ENCODE assay signal across 22 cellular contexts in the genomic region with DNA sequence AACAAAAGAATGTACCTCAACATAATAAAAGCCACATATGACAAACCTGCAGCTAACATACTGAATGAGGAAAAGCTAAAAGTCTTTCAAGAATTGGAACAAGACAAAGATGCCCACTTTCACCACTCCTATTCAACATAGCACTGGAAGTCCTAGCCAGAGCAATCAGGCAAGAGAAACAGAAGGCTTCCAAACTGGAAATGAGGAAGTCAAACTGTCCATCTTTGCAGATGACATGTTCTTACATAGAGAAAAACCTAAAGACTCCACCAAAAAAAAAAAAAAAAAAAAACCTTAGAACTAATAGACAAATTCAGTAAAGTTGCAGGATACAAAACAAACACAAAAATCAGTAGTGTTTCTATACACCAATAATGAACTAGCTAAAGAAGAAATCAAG.
"Had no signal": no experiment of that assay in that cellular context is flagged by ENCODE, and none has a peak within 500 bp of the region (broad histone marks: within the 10 kb centered on the region; RNA-seq: fewer than 3 reads in every experiment).

No MANE protein-coding gene starts in this region.

- H3K4me3 ChIP-seq: SJSA1, SK-N-MC had no signal

- H3K27me3 Mint-ChIP-seq: T-cell had no signal

- H3K27me3 ChIP-seq: SJSA1 had no signal

- H3K4me1 ChIP-seq: SJSA1 had no signal

- DNase-seq: IMR-90, MM.1S, NCI-H1092 treated with DMSO at 0.1 percent for 48 hours, NCI-H1436, NCI-H187, NCI-H2029, NCI-H2081 treated with DMSO at 0.1 percent for 48 hours, NCI-H2171, NCI-H226, NCI-H446, NCI-H510A, NCI-H524 treated with DMSO at 0.1 percent for 48 hours, NCI-H69, NCI-H774, PC-3, SIG-M5, SW 1271, T-cell had no signal

- H3K27ac ChIP-seq: KMS-11, SJSA1, SK-N-MC had no signal

- H3K4me3 Mint-ChIP-seq: T-cell had no signal

- FAIRE-seq: HepG2 had no signal
